Comparison of ENCODE assay signal across 12 cellular contexts in genomic region chr20:17617868-17618672, GRCh38. TPM values are rescaled to one million over a fixed set of nuclear protein-coding genes. Genes with fewer than 3 reads are reported as not detected.
A peak's percentile ranks its signal among the peaks of the same experiment; 100 is the strongest.
DNase-seq lines count a peak whose midpoint lies in the region; ATAC-seq and TF ChIP-seq lines count a peak whose summit lies in the region.
"Had no signal": no experiment of that assay in that cellular context is flagged by ENCODE, and none has a peak within 500 bp of the region (broad histone marks: within the 10 kb centered on the region; RNA-seq: fewer than 3 reads in every experiment).

No MANE protein-coding gene starts in this region.

- intact Hi-C loops in upper lobe of right lung (cut with DNase I), result loop anchor here (5.0 kb wide), 1 partner anchor 81 kb away; no protein-coding TSS in a partner anchor

- H3K27me3 ChIP-seq in RWPE2 (ENCODE audit: insufficient read depth, poor library complexity, severe bottlenecking) (no peaks in the 10 kb centered on the region), upper lobe of right lung (no peaks in the 10 kb centered on the region)
- H3K27me3 ChIP-seq: brain microvascular endothelial cell had no signal

- no peaks in the 10 kb centered on the region for H3K4me1 ChIP-seq in RWPE2 (ENCODE audit: insufficient read depth, poor library complexity, severe bottlenecking)
- peaks cover 10% of the 10 kb centered on the region for H3K4me1 ChIP-seq in upper lobe of right lung
- H3K4me1 ChIP-seq: HAP-1 had no signal

- H3K4me1 Mint-ChIP-seq in activated naive CD4-positive, alpha-beta T cell treated with anti-CD3 and anti-CD28 coated beads, Interleukin-2, amount 10 ng/mL, durations not matched to agents 7 days and 5 days, result no peaks in the 10 kb centered on the region

- no peaks in the 10 kb centered on the region for H3K9me3 Mint-ChIP-seq in activated naive CD4-positive, alpha-beta T cell treated with anti-CD3 and anti-CD28 coated beads, Interleukin-2, amount 10 ng/mL, durations not matched to agents 7 days and 5 days
- H3K9me3 Mint-ChIP-seq: nephron, T-cell had no signal

- H3K27ac Mint-ChIP-seq in activated naive CD4-positive, alpha-beta T cell treated with anti-CD3 and anti-CD28 coated beads, Interleukin-2, amount 10 ng/mL, durations not matched to agents 7 days and 5 days, result peak overlapping the region; percentile 69
- H3K27ac Mint-ChIP-seq: nephron had no signal

- H3K9me3 ChIP-seq in RWPE2 (ENCODE audit: severe bottlenecking) (no peaks in the 10 kb centered on the region), upper lobe of right lung (no peaks in the 10 kb centered on the region)
- H3K9me3 ChIP-seq: HAP-1 had no signal

- peak; percentile 18 for DNase-seq in activated naive CD4-positive, alpha-beta T cell treated with anti-CD3 and anti-CD28 coated beads, Interleukin-2, amount 10 ng/mL, durations not matched to agents 7 days and 5 days
- DNase-seq in activated naive CD4-positive, alpha-beta T cell treated with Interleukin-2 at 50 U/mL for 16 hours, result no peak
- DNase-seq in RWPE2 (ENCODE audit: low spot score) (no peak), hepatic stellate cell (ENCODE audit: low spot score) (peak; percentile 6), upper lobe of right lung (peak; percentile 76), T1000 (lab: John Stamatoyannopoulos, UW) (no peak), foreskin melanocyte (no peak)
- DNase-seq: brain microvascular endothelial cell had no signal

- peaks cover 19% of the 10 kb centered on the region for H3K36me3 Mint-ChIP-seq in activated naive CD4-positive, alpha-beta T cell treated with anti-CD3 and anti-CD28 coated beads, Interleukin-2, amount 10 ng/mL, durations not matched to agents 7 days and 5 days

- H3K27me3 Mint-ChIP-seq in activated naive CD4-positive, alpha-beta T cell treated with anti-CD3 and anti-CD28 coated beads, Interleukin-2, amount 10 ng/mL, durations not matched to agents 7 days and 5 days, result no peaks in the 10 kb centered on the region
- H3K27me3 Mint-ChIP-seq: T-cell had no signal

- H3K4me3 ChIP-seq in RWPE2 (ENCODE audit: severe bottlenecking) (no peak overlapping the region), upper lobe of right lung (no peak overlapping the region)
- H3K4me3 ChIP-seq: HAP-1 had no signal

- no peak overlapping the region for H3K4me3 Mint-ChIP-seq in activated naive CD4-positive, alpha-beta T cell treated with anti-CD3 and anti-CD28 coated beads, Interleukin-2, amount 10 ng/mL, durations not matched to agents 7 days and 5 days
- H3K4me3 Mint-ChIP-seq: nephron, T-cell had no signal

- TF ChIP-seq CTCF in RWPE2 (IDR thresholded peaks at IDR 0.05; ENCODE audit: poor library complexity, severe bottlenecking) (peak; percentile 51), upper lobe of right lung (IDR thresholded peaks at IDR 0.05) (peak; percentile 8)

- no peak for ATAC-seq in RWPE2 (ENCODE audit: low read depth)
- peak; percentile 9 for ATAC-seq in upper lobe of right lung
- no peak for ATAC-seq in HG03196 (IDR thresholded peaks at IDR 0.05; ENCODE audit: unreplicated experiment)

- H3K27ac ChIP-seq in RWPE2 (ENCODE audit: poor library complexity, severe bottlenecking), result no peak overlapping the region
- H3K27ac ChIP-seq in upper lobe of right lung, result no peak overlapping the region
- H3K27ac ChIP-seq: brain microvascular endothelial cell had no signal

- H3K36me3 ChIP-seq in RWPE2 (ENCODE audit: low read depth) (peaks cover 33% of the 10 kb centered on the region), upper lobe of right lung (peaks cover 92% of the 10 kb centered on the region)

- CTCF ChIA-PET in activated naive CD4-positive, alpha-beta T cell treated with anti-CD3 and anti-CD28 coated beads, Interleukin-2, amount 10 ng/mL, durations not matched to agents 7 days and 5 days (lab: Charles Lee), result interaction anchor here (0.6 to 3.2 kb wide), 5 partner anchors 82 to 522 kb away, joined by 3 to 20 read pairs (median 4); no protein-coding TSS in a partner anchor

RNA-seq across cellular contexts. Expression of gene DSTN, which starts 48.2 kb away (rescaled TPM):
- 463 TPM for total RNA-seq in upper lobe of right lung

Comparison
In these comparisons a context has a peak if more than half of its experiments do, and no peak if none do; other contexts are left out.
1. DNase-seq: peak in activated naive CD4-positive, alpha-beta T cell treated with anti-CD3 and anti-CD28 coated beads, Interleukin-2, amount 10 ng/mL, durations not matched to agents 7 days and 5 days (single experiment), hepatic stellate cell (single experiment) and upper lobe of right lung (single experiment); none in activated naive CD4-positive, alpha-beta T cell treated with Interleukin-2 at 50 U/mL for 16 hours (single experiment), RWPE2 (single experiment), T1000 (single experiment) and foreskin melanocyte (single experiment).